8 cellular contexts compared by ENCODE assay signal in genomic region chr1:109263234-109263596, GRCh38. TPM values are rescaled to one million over a fixed set of nuclear protein-coding genes. Genes with fewer than 3 reads are reported as not detected.
DNase-seq lines count a peak whose midpoint lies in the region; ATAC-seq and TF ChIP-seq lines count a peak whose summit lies in the region.

No MANE protein-coding gene starts in this region.

- DNase-seq in heart left ventricle (peak in 1 of 5 donors; percentile 49), left ventricle myocardium inferior (no peak), RWPE2 (ENCODE audit: low spot score) (peak; percentile 97), esophagus squamous epithelium (lab: John Stamatoyannopoulos, UW) (no peak), ureter (ENCODE audit: low spot score) (peak; percentile 86)

- H3K27me3 ChIP-seq in heart left ventricle (no peaks in the 10 kb centered on the region), left ventricle myocardium inferior (ENCODE audit: low read depth) (no peaks in the 10 kb centered on the region), RWPE2 (ENCODE audit: insufficient read depth, poor library complexity, severe bottlenecking) (no peaks in the 10 kb centered on the region), esophagus squamous epithelium (no peaks in the 10 kb centered on the region)

- H3K36me3 ChIP-seq in heart left ventricle (no peaks in the 10 kb centered on the region), left ventricle myocardium inferior (no peaks in the 10 kb centered on the region), RWPE2 (ENCODE audit: low read depth) (peaks cover 37% of the 10 kb centered on the region), esophagus squamous epithelium (peaks cover 4 to 83% (median 11%) of the 10 kb centered on the region in 3 donors)

- H3K4me3 ChIP-seq in heart left ventricle (no peak overlapping the region), left ventricle myocardium inferior (no peak overlapping the region), RWPE2 (ENCODE audit: severe bottlenecking) (no peak overlapping the region), esophagus squamous epithelium (peak overlapping the region in 2 of 4 donors; percentile 6 to 13)

- intact Hi-C loops in heart left ventricle (cut with DNase I), result loop anchor here (1.0 to 10.0 kb wide), 8 partner anchors 134 to 272 kb away; partner anchors contain the start of genes SORT1 (in 2 of the 10) and GPR61 (in 1 of the 10)
- intact Hi-C loops in left ventricle myocardium inferior (cut with micrococcal nuclease), result no loop called here
- intact Hi-C loops in esophagus squamous epithelium (cut with DNase I), result no loop called here

- peaks cover 0 to 9% (median 0%) of the 10 kb centered on the region in 12 donors for H3K4me1 ChIP-seq in heart left ventricle
- H3K4me1 ChIP-seq in left ventricle myocardium inferior, result peaks cover 7% of the 10 kb centered on the region
- peaks cover 15% of the 10 kb centered on the region for H3K4me1 ChIP-seq in RWPE2 (ENCODE audit: insufficient read depth, poor library complexity, severe bottlenecking)
- H3K4me1 ChIP-seq in esophagus squamous epithelium, result peaks cover 11 to 63% (median 20%) of the 10 kb centered on the region in 3 donors

- TF ChIP-seq CTCF in heart left ventricle (IDR thresholded peaks at IDR 0.05) (no peak), left ventricle myocardium inferior (IDR thresholded peaks at IDR 0.05; ENCODE audit: borderline replicate concordance) (no peak), RWPE2 (IDR thresholded peaks at IDR 0.05; ENCODE audit: poor library complexity, severe bottlenecking) (no peak), esophagus squamous epithelium (IDR thresholded peaks at IDR 0.05) (no peak)

- TF ChIP-seq POLR2A in heart left ventricle (IDR thresholded peaks at IDR 0.05) (no peak), esophagus squamous epithelium (IDR thresholded peaks at IDR 0.05) (no peak)

- no peaks in the 10 kb centered on the region for H3K9me3 ChIP-seq in heart left ventricle
- no peaks in the 10 kb centered on the region for H3K9me3 ChIP-seq in left ventricle myocardium inferior (replicated peaks)
- H3K9me3 ChIP-seq in RWPE2 (ENCODE audit: severe bottlenecking), result no peaks in the 10 kb centered on the region
- no peaks in the 10 kb centered on the region for H3K9me3 ChIP-seq in esophagus squamous epithelium

- H3K27ac ChIP-seq in heart left ventricle (no peak overlapping the region), left ventricle myocardium inferior (replicated peaks) (no peak overlapping the region), RWPE2 (ENCODE audit: poor library complexity, severe bottlenecking) (peak overlapping the region; percentile 73), esophagus squamous epithelium (peak overlapping the region; percentile 86 to 93 (median 89))

- 62 to 73% (median 72%) methylated on average over 10 to 12 of the region's 12 CpGs for WGBS in heart left ventricle, 4 donors
- WGBS in esophagus squamous epithelium, 2 donors, result 18 to 56% methylated on average over 3 to 8 of the region's 12 CpGs

- ATAC-seq in heart left ventricle, result peak in 3 of 4 donors; percentile 1 to 7 (median 6)
- peak; percentile 91 for ATAC-seq in RWPE2 (ENCODE audit: low read depth)
- no peak for ATAC-seq in HG03442 (IDR thresholded peaks at IDR 0.05; ENCODE audit: unreplicated experiment)
- no peak for ATAC-seq in GM18873 (IDR thresholded peaks at IDR 0.05; ENCODE audit: low FRiP score, unreplicated experiment)
- no peak for ATAC-seq in GM19324 (IDR thresholded peaks at IDR 0.05; ENCODE audit: low FRiP score, unreplicated experiment)

RNA-seq across cellular contexts. Expression of gene CELSR2, which starts 13.9 kb away (rescaled TPM):
- total RNA-seq in heart left ventricle (10 to 100 TPM in 1 of 9 donors, 1 to 10 TPM in 8; 2.5 to 11.9 (median 8.6) TPM), left ventricle myocardium inferior (4.2 TPM), esophagus squamous epithelium (10 to 100 TPM; 23.4 to 57.2 (median 39.9) TPM), ureter (19.2 TPM)
- polyA plus RNA-seq in heart left ventricle, result 1 to 10 TPM; 1.6 to 2.1 TPM

RNA-seq across cellular contexts. Expression of gene PSRC1, which starts 19.7 kb away (rescaled TPM):
- total RNA-seq in heart left ventricle, result 1 to 10 TPM in 3 of 9 donors, under 1 TPM in 5, not detected in 1; 0.23 to 3.6 (median 0.60) TPM
- 1 to 10 TPM; 1.1 to 1.4 TPM for polyA plus RNA-seq in heart left ventricle
- 0.80 TPM for total RNA-seq in left ventricle myocardium inferior
- total RNA-seq in esophagus squamous epithelium, result 10 to 100 TPM in 1 of 4 donors, 1 to 10 TPM in 3; 2.3 to 13.1 (median 8.7) TPM
- 3.1 TPM for total RNA-seq in ureter

RNA-seq across cellular contexts. Expression of gene MYBPHL, which starts 43.6 kb away (rescaled TPM):
- total RNA-seq in heart left ventricle (1 to 10 TPM in 2 of 9 donors, under 1 TPM in 4, not detected in 3; 0.44 to 2.5 (median 0.54) TPM), left ventricle myocardium inferior (0.22 TPM), esophagus squamous epithelium (not detected), ureter (not detected)
- under 1 TPM; 0.24 to 0.61 TPM for polyA plus RNA-seq in heart left ventricle

RNA-seq across cellular contexts. Expression of gene SARS1, which starts 49.5 kb away (rescaled TPM):
- total RNA-seq in heart left ventricle (100 to 1,000 TPM in 6 of 9 donors, 10 to 100 TPM in 3; 88.5 to 113 (median 102) TPM), left ventricle myocardium inferior (92.0 TPM), esophagus squamous epithelium (100 to 1,000 TPM in 3 of 4 donors, 10 to 100 TPM in 1; 85.8 to 150 (median 134) TPM), ureter (239 TPM)
- polyA plus RNA-seq in heart left ventricle, result 100 to 1,000 TPM in 1 of 2 donors, 10 to 100 TPM in 1; 41.1 to 179 TPM

Comparison
In these comparisons a context has a peak if more than half of its experiments do, and no peak if none do; other contexts are left out.
1. intact Hi-C loops: an anchor here in heart left ventricle (1.0 to 10.0 kb wide); none called in left ventricle myocardium inferior and esophagus squamous epithelium.
2. ATAC-seq: peak in heart left ventricle (3 of 4) and RWPE2 (single experiment); none in HG03442 (single experiment), GM18873 (single experiment) and GM19324 (single experiment).
3. DNase-seq: peak in RWPE2 (single experiment) and ureter (single experiment); none in left ventricle myocardium inferior (single experiment) and esophagus squamous epithelium (single experiment).
4. H3K27ac ChIP-seq: peak in RWPE2 (single experiment) and esophagus squamous epithelium (4 of 4); none in heart left ventricle (0 of 12) and left ventricle myocardium inferior (single experiment).